25 cellular contexts compared by ENCODE assay signal in the genomic region with DNA sequence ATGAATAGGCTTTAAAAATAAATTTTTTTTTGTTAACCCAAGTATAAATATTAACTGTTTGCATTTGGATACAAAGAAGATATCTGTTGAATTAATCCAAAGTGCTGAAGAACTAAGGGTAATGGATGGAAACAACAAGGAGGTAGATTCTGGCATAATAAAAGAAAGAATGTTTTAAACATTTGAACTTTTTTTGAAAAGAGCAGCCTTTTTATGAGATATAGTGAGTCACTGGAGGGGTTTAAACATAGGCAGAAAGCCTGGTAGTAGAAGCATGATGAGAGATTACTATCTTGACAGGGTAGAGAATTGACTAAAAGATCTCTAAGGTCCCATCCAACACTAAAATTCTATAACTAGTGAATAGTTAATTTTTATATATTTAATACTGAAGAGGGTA. TPM values are rescaled to one million over a fixed set of nuclear protein-coding genes. Genes with fewer than 3 reads are reported as not detected.
DNase-seq lines count a peak whose midpoint lies in the region; ATAC-seq, FAIRE-seq and TF ChIP-seq lines count a peak whose summit lies in the region.
"Had no signal": no experiment of that assay in that cellular context is flagged by ENCODE, and none has a peak within 500 bp of the region (broad histone marks: within the 10 kb centered on the region; RNA-seq: fewer than 3 reads in every experiment).

No MANE protein-coding gene starts in this region.

- peaks cover 31% of the 10 kb centered on the region for H3F3A ChIP-seq in SU-DHL-6 (ENCODE audit: insufficient read depth)

- H3K9me2 ChIP-seq in Karpas-422 (replicated peaks; ENCODE audit: insufficient read depth, low read length) (no peaks in the 10 kb centered on the region), SU-DHL-6 (replicated peaks; ENCODE audit: insufficient read depth, low read length) (no peaks in the 10 kb centered on the region)

- H3K9ac ChIP-seq in Karpas-422 (ENCODE audit: low read length), result peak overlapping the region; percentile 98
- no peak overlapping the region for H3K9ac ChIP-seq in SU-DHL-6 (ENCODE audit: low read length)
- H3K9ac ChIP-seq in mesenchymal stem cell (ENCODE audit: low read length), result peak overlapping the region; percentile 99
- no peak overlapping the region for H3K9ac ChIP-seq in kidney (ENCODE audit: low read length in 2 of 2)

- no peak overlapping the region for H2BK12ac ChIP-seq in mesenchymal stem cell (ENCODE audit: low read length in 2 of 2)

- DNase-seq in EH (ENCODE audit: low read depth) (peak; percentile 41), Karpas-422 (no peak), mesenchymal stem cell (no peak), NCI-H128 (lab: John Stamatoyannopoulos, UW; ENCODE audit: unreplicated experiment) (no peak), kidney (no peak)
- DNase-seq: activated CD4-positive, alpha-beta T cell treated with anti-CD3 and anti-CD28 coated beads, Interleukin-2, amount 50 U/mL, for 4 hours; activated CD8-positive, alpha-beta memory T cell treated with anti-CD3 and anti-CD28 coated beads, Interleukin-2, amount 50 U/mL, for 4 hours; activated effector memory CD4-positive, alpha-beta T cell treated with anti-CD3 and anti-CD28 coated beads, Interleukin-2, amount 50 U/mL, for 16 hours; adrenal gland; DMS79; GOT3; head of caudate nucleus; left colon; mesendoderm; MG63; NCI-H1694 treated with DMSO at 0.1 percent for 48 hours; NCI-H748 treated with DMSO at 0.1 percent for 48 hours; stimulated activated CD4-positive, alpha-beta T cell treated with anti-CD3 and anti-CD28 coated beads, Interleukin-4, amount 100 ng/mL, for 4 hours; thyroid gland had no signal

- no peak overlapping the region for H3K14ac ChIP-seq in mesenchymal stem cell (ENCODE audit: low read length in 2 of 2)

- intact Hi-C loops in kidney (cut with DNase I), result no loop called here

- H3K79me1 ChIP-seq in mesenchymal stem cell (replicated peaks; ENCODE audit: low read length, poor library complexity, severe bottlenecking), result peaks cover 10% of the 10 kb centered on the region

- H3K36me3 ChIP-seq in Karpas-422 (ENCODE audit: insufficient read depth, low read length) (no peaks in the 10 kb centered on the region), SU-DHL-6 (ENCODE audit: low read length) (no peaks in the 10 kb centered on the region), mesenchymal stem cell (ENCODE audit: control insufficient read depth in 1 of 2, insufficient read depth in 2 of 2, low read depth in 1 of 2, low read length in 2 of 2) (peaks cover 0 to 4% of the 10 kb centered on the region in 2 experiments), kidney (ENCODE audit: control insufficient read depth in 1 of 2, insufficient read depth in 2 of 2, low read length in 2 of 2) (no peaks in the 10 kb centered on the region)
- H3K36me3 ChIP-seq: adrenal gland, thyroid gland had no signal

- peaks cover 5% of the 10 kb centered on the region; the same call in 1 of the 2 replicates for H4K20me1 ChIP-seq in Karpas-422 (ENCODE audit: insufficient read depth, low read depth, low read length)
- H4K20me1 ChIP-seq in SU-DHL-6 (ENCODE audit: low read depth, low read length), result 0 out of 2 replicates have a peak, but pooled peaks cover 11% of the 10 kb centered on the region

- peaks cover 83% of the 10 kb centered on the region for H3K79me2 ChIP-seq in Karpas-422 (ENCODE audit: low read length)
- peaks cover 60% of the 10 kb centered on the region for H3K79me2 ChIP-seq in SU-DHL-6 (ENCODE audit: insufficient read depth, low read length)

- H4K8ac ChIP-seq in mesenchymal stem cell (ENCODE audit: low read length), result no peak overlapping the region

- H3K4me1 ChIP-seq in Karpas-422 (ENCODE audit: low read length), result peaks cover 54% of the 10 kb centered on the region
- H3K4me1 ChIP-seq in mesenchymal stem cell (ENCODE audit: control insufficient read depth, insufficient read depth, low read depth, low read length), result peaks cover 5% of the 10 kb centered on the region
- H3K4me1 ChIP-seq in kidney (ENCODE audit: control insufficient read depth in 1 of 2, insufficient read depth in 1 of 2, low read depth in 1 of 2, low read length in 2 of 2), result peaks cover 8 to 19% of the 10 kb centered on the region in 2 donors

- H3K18ac ChIP-seq in mesenchymal stem cell (ENCODE audit: low read depth in 1 of 2, low read length in 2 of 2), result no peak overlapping the region

- H3K9me3 ChIP-seq in Karpas-422 (ENCODE audit: low read length), result no peaks in the 10 kb centered on the region
- no peaks in the 10 kb centered on the region for H3K9me3 ChIP-seq in SU-DHL-6 (ENCODE audit: insufficient read depth, low read length)
- no peaks in the 10 kb centered on the region for H3K9me3 ChIP-seq in mesenchymal stem cell (ENCODE audit: control insufficient read depth, low read length)
- no peaks in the 10 kb centered on the region for H3K9me3 ChIP-seq in kidney (ENCODE audit: control insufficient read depth in 1 of 2, low read length in 2 of 2)
- H3K9me3 ChIP-seq: adrenal gland, MG63, SJSA1, thyroid gland had no signal

- no peak overlapping the region for H2AK5ac ChIP-seq in mesenchymal stem cell (ENCODE audit: low read length, severe bottlenecking)

- ATAC-seq in HG03442 (IDR thresholded peaks at IDR 0.05; ENCODE audit: unreplicated experiment), result no peak
- ATAC-seq: HepG2, left colon, WTC11 had no signal

- no peak overlapping the region for H2BK15ac ChIP-seq in mesenchymal stem cell (ENCODE audit: low read depth, poor library complexity, severe bottlenecking)

- no peak overlapping the region for H2BK5ac ChIP-seq in mesenchymal stem cell (ENCODE audit: low read depth, low read length, poor library complexity, severe bottlenecking)

- no peak for TF ChIP-seq CTCF in SU-DHL-6 (IDR thresholded peaks at IDR 0.05; ENCODE audit: insufficient read depth, low read length, poor library complexity, severe bottlenecking)
- TF ChIP-seq CTCF in kidney (IDR thresholded peaks at IDR 0.05; ENCODE audit: borderline replicate concordance, extremely low read depth, insufficient read depth), result no peak

- no peak overlapping the region for H2AFZ ChIP-seq in Karpas-422 (ENCODE audit: low read length)
- H2AFZ ChIP-seq in SU-DHL-6 (ENCODE audit: low read depth, low read length, severe bottlenecking), result no peak overlapping the region
- H2AFZ ChIP-seq in mesenchymal stem cell (ENCODE audit: low read depth, low read length), result no peak overlapping the region

- H2BK120ac ChIP-seq in mesenchymal stem cell (ENCODE audit: low read depth, low read length), result no peak overlapping the region

- H3K4ac ChIP-seq in mesenchymal stem cell (ENCODE audit: low read depth in 1 of 2, low read length in 2 of 2), result no peak overlapping the region

- H3K23ac ChIP-seq in mesenchymal stem cell (ENCODE audit: low read length in 2 of 2), result no peak overlapping the region

- no peaks in the 10 kb centered on the region for H3K27me3 ChIP-seq in Karpas-422 (ENCODE audit: low read length)
- H3K27me3 ChIP-seq in SU-DHL-6 (ENCODE audit: low read length), result no peaks in the 10 kb centered on the region
- H3K27me3 ChIP-seq in mesenchymal stem cell (ENCODE audit: control insufficient read depth in 1 of 2, insufficient read depth in 1 of 2, low read length in 2 of 2), result no peaks in the 10 kb centered on the region
- H3K27me3 ChIP-seq: adrenal gland, MG63, SJSA1, thyroid gland had no signal

- peak overlapping the region; percentile 40 for H3K27ac ChIP-seq in Karpas-422 (ENCODE audit: low read length)
- H3K27ac ChIP-seq in SU-DHL-6 (ENCODE audit: low read depth, low read length), result peak overlapping the region; percentile 7; the same call in 1 of the 2 replicates
- no peak overlapping the region for H3K27ac ChIP-seq in mesenchymal stem cell (ENCODE audit: low read length, poor library complexity, severe bottlenecking)
- no peak overlapping the region for H3K27ac ChIP-seq in kidney (ENCODE audit: low read depth in 2 of 2, low read length in 2 of 2)
- H3K27ac ChIP-seq: adrenal gland, coronary artery, SJSA1, thyroid gland had no signal

- H3K4me2 ChIP-seq in Karpas-422 (ENCODE audit: low read depth, low read length, poor library complexity, severe bottlenecking) (peak overlapping the region; percentile 98), SU-DHL-6 (ENCODE audit: low read depth, low read length, poor library complexity, severe bottlenecking) (peak overlapping the region; percentile 88), mesenchymal stem cell (ENCODE audit: low read length, poor library complexity, severe bottlenecking) (no peak overlapping the region)

- H3K4me3 ChIP-seq in Karpas-422 (ENCODE audit: low read length) (peak overlapping the region; percentile 99), SU-DHL-6 (ENCODE audit: insufficient read depth, low read length, poor library complexity, severe bottlenecking) (no peak overlapping the region), mesenchymal stem cell (ENCODE audit: insufficient read depth in 1 of 2, low read depth in 1 of 2, low read length in 2 of 2) (no peak overlapping the region), kidney (ENCODE audit: low read length in 2 of 2) (no peak overlapping the region)
- H3K4me3 ChIP-seq: adrenal gland, coronary artery, MG63, SJSA1, thyroid gland had no signal

- H4K91ac ChIP-seq in mesenchymal stem cell (ENCODE audit: low read length), result no peak overlapping the region

- FAIRE-seq in kidney (lab: Jason Lieb, UNC), result no peak
- FAIRE-seq: HepG2 had no signal

RNA-seq across cellular contexts. Expression of a gene that starts 2.7 kb away (rescaled TPM):
- 19.3 and 29.2 TPM in 2 replicates for total RNA-seq in Karpas-422 (2014; rRNA removed; shearing (Covaris generic); ENCODE audit: low replicate concordance)
- 22.2 TPM for polyA plus RNA-seq in mesenchymal stem cell (2013, experiment 1 of 2)
- polyA plus RNA-seq in mesenchymal stem cell (2013, experiment 2 of 2), result 23.3 TPM
- total RNA-seq in kidney, result 47.6 TPM
- 9.4 TPM for polyA plus RNA-seq in kidney (ENCODE audit: insufficient read depth, low read depth, low replicate concordance)

RNA-seq across cellular contexts. Expression of a gene that starts 2.9 kb away (rescaled TPM):
- 0.48 and 0.97 TPM in 2 replicates for total RNA-seq in Karpas-422 (2014; rRNA removed; shearing (Covaris generic); ENCODE audit: low replicate concordance)
- polyA plus RNA-seq in mesenchymal stem cell (2013, experiment 1 of 2), result 1.4 TPM
- polyA plus RNA-seq in mesenchymal stem cell (2013, experiment 2 of 2), result 2.0 TPM
- 26.8 TPM for total RNA-seq in kidney
- 4.1 TPM for polyA plus RNA-seq in kidney (ENCODE audit: insufficient read depth, low read depth, low replicate concordance)

Comparison
In these comparisons a context has a peak if more than half of its experiments do, and no peak if none do; other contexts are left out.
1. H3K27ac ChIP-seq: peak in Karpas-422 (single experiment) and SU-DHL-6 (single experiment); none in mesenchymal stem cell (single experiment) and kidney (0 of 2).
2. H3K9ac ChIP-seq: peak in Karpas-422 (single experiment) and mesenchymal stem cell (single experiment); none in SU-DHL-6 (single experiment) and kidney (0 of 2).
3. RNA of a gene that starts 2.9 kb away (total RNA-seq): 26.8 TPM in kidney (single experiment); 0.48 to 0.97 TPM in Karpas-422; every median in the first group is over 10 times any median in the second.